Comparison of ENCODE assay signal across 1 cellular context in the genomic region with DNA sequence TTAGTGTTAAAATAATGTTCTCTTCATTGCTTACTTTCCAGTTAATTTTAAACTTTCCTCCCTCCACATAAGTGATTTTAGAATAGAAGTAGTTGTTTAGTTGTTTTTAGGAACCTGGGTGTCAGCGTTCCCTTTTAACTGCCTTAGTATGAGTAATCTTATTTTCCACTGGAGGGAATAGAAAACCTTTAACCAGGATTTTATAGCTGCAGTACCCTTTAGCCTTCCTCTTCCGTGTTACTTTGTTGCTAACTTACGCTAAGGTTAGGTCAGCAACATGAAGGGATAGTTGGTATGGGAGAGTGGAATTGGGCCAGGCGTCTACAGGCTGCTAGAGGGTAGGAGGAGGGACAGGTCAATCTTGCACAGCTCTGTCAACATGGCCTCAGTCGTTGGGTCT.
TF ChIP-seq lines count a peak whose summit lies in the region.

No MANE protein-coding gene starts in this region.

TF ChIP-seq in GM23338, 12 proteins besides CTCF, POLR2A, EP300 and RAD21 (continued from another document):
- TF ChIP-seq, protein P1, sequence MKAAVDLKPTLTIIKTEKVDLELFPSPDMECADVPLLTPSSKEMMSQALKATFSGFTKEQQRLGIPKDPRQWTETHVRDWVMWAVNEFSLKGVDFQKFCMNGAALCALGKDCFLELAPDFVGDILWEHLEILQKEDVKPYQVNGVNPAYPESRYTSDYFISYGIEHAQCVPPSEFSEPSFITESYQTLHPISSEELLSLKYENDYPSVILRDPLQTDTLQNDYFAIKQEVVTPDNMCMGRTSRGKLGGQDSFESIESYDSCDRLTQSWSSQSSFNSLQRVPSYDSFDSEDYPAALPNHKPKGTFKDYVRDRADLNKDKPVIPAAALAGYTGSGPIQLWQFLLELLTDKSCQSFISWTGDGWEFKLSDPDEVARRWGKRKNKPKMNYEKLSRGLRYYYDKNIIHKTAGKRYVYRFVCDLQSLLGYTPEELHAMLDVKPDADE (IDR thresholded peaks at IDR 0.05): no peak
- TF ChIP-seq STAT1 (IDR thresholded peaks at IDR 0.05; ENCODE audit: unreplicated experiment) (no peak), ZNF114 (CRISPR knock-in tag; IDR thresholded peaks at IDR 0.05) (no peak), POLR2AphosphoS5 (IDR thresholded peaks at IDR 0.05; ENCODE audit: low read depth) (no peak), EZH2phosphoT487 (IDR thresholded peaks at IDR 0.05; ENCODE audit: unreplicated experiment) (no peak), JUNB (IDR thresholded peaks at IDR 0.05; ENCODE audit: unreplicated experiment) (no peak)
- TF ChIP-seq, protein P2, sequence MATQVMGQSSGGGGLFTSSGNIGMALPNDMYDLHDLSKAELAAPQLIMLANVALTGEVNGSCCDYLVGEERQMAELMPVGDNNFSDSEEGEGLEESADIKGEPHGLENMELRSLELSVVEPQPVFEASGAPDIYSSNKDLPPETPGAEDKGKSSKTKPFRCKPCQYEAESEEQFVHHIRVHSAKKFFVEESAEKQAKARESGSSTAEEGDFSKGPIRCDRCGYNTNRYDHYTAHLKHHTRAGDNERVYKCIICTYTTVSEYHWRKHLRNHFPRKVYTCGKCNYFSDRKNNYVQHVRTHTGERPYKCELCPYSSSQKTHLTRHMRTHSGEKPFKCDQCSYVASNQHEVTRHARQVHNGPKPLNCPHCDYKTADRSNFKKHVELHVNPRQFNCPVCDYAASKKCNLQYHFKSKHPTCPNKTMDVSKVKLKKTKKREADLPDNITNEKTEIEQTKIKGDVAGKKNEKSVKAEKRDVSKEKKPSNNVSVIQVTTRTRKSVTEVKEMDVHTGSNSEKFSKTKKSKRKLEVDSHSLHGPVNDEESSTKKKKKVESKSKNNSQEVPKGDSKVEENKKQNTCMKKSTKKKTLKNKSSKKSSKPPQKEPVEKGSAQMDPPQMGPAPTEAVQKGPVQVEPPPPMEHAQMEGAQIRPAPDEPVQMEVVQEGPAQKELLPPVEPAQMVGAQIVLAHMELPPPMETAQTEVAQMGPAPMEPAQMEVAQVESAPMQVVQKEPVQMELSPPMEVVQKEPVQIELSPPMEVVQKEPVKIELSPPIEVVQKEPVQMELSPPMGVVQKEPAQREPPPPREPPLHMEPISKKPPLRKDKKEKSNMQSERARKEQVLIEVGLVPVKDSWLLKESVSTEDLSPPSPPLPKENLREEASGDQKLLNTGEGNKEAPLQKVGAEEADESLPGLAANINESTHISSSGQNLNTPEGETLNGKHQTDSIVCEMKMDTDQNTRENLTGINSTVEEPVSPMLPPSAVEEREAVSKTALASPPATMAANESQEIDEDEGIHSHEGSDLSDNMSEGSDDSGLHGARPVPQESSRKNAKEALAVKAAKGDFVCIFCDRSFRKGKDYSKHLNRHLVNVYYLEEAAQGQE (IDR thresholded peaks at IDR 0.05; ENCODE audit: unreplicated experiment): no peak
